ENCODE assay signal across 14 cellular contexts in genomic region chr9:129068110-129068509, GRCh38. TPM values are rescaled to one million over a fixed set of nuclear protein-coding genes. Genes with fewer than 3 reads are reported as not detected.
A peak's percentile ranks its signal among the peaks of the same experiment; 100 is the strongest.
DNase-seq lines count a peak whose midpoint lies in the region; ATAC-seq lines count a peak whose summit lies in the region.
"Had no signal": no experiment of that assay in that cellular context is flagged by ENCODE, and none has a peak within 500 bp of the region (broad histone marks: within the 10 kb centered on the region; RNA-seq: fewer than 3 reads in every experiment).

No MANE protein-coding gene starts in this region.

- no peaks in the 10 kb centered on the region for H3K27me3 Mint-ChIP-seq in activated CD4-positive, alpha-beta T cell treated with anti-CD3 and anti-CD28 coated beads for 36 hours
- H3K27me3 Mint-ChIP-seq in T-helper 17 cell = no peaks in the 10 kb centered on the region
- no peaks in the 10 kb centered on the region for H3K27me3 Mint-ChIP-seq in naive B cell
- H3K27me3 Mint-ChIP-seq: memory B cell had no signal

- CTCF ChIA-PET in activated CD4-positive, alpha-beta T cell treated with anti-CD3 and anti-CD28 coated beads for 36 hours (lab: Charles Lee) = interaction anchor here (0.5 to 0.7 kb wide), 2 partner anchors 30 to 64 kb away, joined by 3 read pairs; no protein-coding TSS in a partner anchor

- no peaks in the 10 kb centered on the region for H3K9me3 ChIP-seq in T-helper 17 cell (ENCODE audit: control insufficient read depth, low read length, poor library complexity, severe bottlenecking)
- H3K9me3 ChIP-seq: gastroesophageal sphincter, SJSA1 had no signal

- POLR2A ChIA-PET in activated CD4-positive, alpha-beta T cell treated with anti-CD3 and anti-CD28 coated beads for 36 hours (lab: Charles Lee) = interaction anchor here (0.7 to 2.0 kb wide), 2 partner anchors 12 to 13 kb away, joined by 3 to 5 read pairs; partner anchors contain the start of gene DOLPP1

- peaks cover 20% of the 10 kb centered on the region for H3K36me3 Mint-ChIP-seq in activated CD4-positive, alpha-beta T cell treated with anti-CD3 and anti-CD28 coated beads for 36 hours (ENCODE audit: low read depth)
- H3K36me3 Mint-ChIP-seq in T-helper 17 cell (ENCODE audit: low read depth) = peaks cover 3% of the 10 kb centered on the region
- H3K36me3 Mint-ChIP-seq in naive B cell = peaks cover 0 to 6% of the 10 kb centered on the region in 2 donors

- H3K4me3 Mint-ChIP-seq in activated CD4-positive, alpha-beta T cell treated with anti-CD3 and anti-CD28 coated beads for 36 hours = peak overlapping the region; percentile 29
- H3K4me3 Mint-ChIP-seq in T-helper 17 cell (no peak overlapping the region), naive B cell (peak overlapping the region in 6 of 8 donors; percentile 61 to 87 (median 83))

- intact Hi-C loops in activated CD4-positive, alpha-beta T cell treated with anti-CD3 and anti-CD28 coated beads for 36 hours (cut with DNase I, micrococcal nuclease) = no loop called here

- no peak for ATAC-seq in activated CD4-positive, alpha-beta T cell treated with anti-CD3 and anti-CD28 coated beads for 36 hours
- ATAC-seq in T-helper 17 cell = no peak
- ATAC-seq in naive B cell (ENCODE audit: low read depth in 2 of 2) = no peak
- no peak for ATAC-seq in activated CD4-positive, CD25-positive, alpha-beta regulatory T cell treated with anti-CD3 and anti-CD28 coated beads, Interleukin-2, amount 50 U/mL, for 24 hours
- ATAC-seq: gastroesophageal sphincter had no signal

- no peak for DNase-seq in activated CD4-positive, alpha-beta T cell treated with anti-CD3 and anti-CD28 coated beads for 36 hours
- DNase-seq in activated CD4-positive, alpha-beta T cell treated with anti-CD3 and anti-CD28 coated beads for 48 hours = no peak
- DNase-seq in T-helper 17 cell (no peak), naive B cell (no peak), globus pallidus (ENCODE audit: low spot score) (no peak)
- DNase-seq: 8988T; KG1; NCI-H1417 treated with DMSO at 0.1 percent for 48 hours; NCI-H226; stimulated activated CD4-positive, alpha-beta T cell treated with anti-CD3 and anti-CD28 coated beads, Interleukin-4, amount 100 ng/mL, for 4 hours had no signal

- H3K27ac Mint-ChIP-seq in activated CD4-positive, alpha-beta T cell treated with anti-CD3 and anti-CD28 coated beads for 36 hours = peak overlapping the region; percentile 87
- peak overlapping the region; percentile 76 for H3K27ac Mint-ChIP-seq in T-helper 17 cell
- peak overlapping the region in 5 of 6 donors; percentile 84 to 96 (median 94) for H3K27ac Mint-ChIP-seq in naive B cell

- peaks cover 38% of the 10 kb centered on the region for H3K4me1 Mint-ChIP-seq in activated CD4-positive, alpha-beta T cell treated with anti-CD3 and anti-CD28 coated beads for 36 hours
- H3K4me1 Mint-ChIP-seq in T-helper 17 cell = peaks cover 21% of the 10 kb centered on the region
- peaks cover 19 to 38% (median 31%) of the 10 kb centered on the region in 3 donors for H3K4me1 Mint-ChIP-seq in naive B cell

- H3K9me3 Mint-ChIP-seq in activated CD4-positive, alpha-beta T cell treated with anti-CD3 and anti-CD28 coated beads for 36 hours (ENCODE audit: low read depth) = no peaks in the 10 kb centered on the region
- no peaks in the 10 kb centered on the region for H3K9me3 Mint-ChIP-seq in naive B cell
- H3K9me3 Mint-ChIP-seq: memory B cell had no signal

RNA-seq across cellular contexts. Expression of gene DOLPP1, which starts 12.8 kb away (rescaled TPM):
- total RNA-seq in activated CD4-positive, alpha-beta T cell treated with anti-CD3 and anti-CD28 coated beads for 36 hours = 10 to 100 TPM; 15.1 to 16.4 TPM
- total RNA-seq in T-helper 17 cell = 1 to 10 TPM; 5.3 to 8.0 TPM
- 1 to 10 TPM; 3.2 to 9.7 (median 6.4) TPM for polyA plus RNA-seq in naive B cell (ENCODE audit: low read depth in 6 of 6)

RNA-seq across cellular contexts. Expression of gene MIGA2, which starts 31.7 kb away (rescaled TPM):
- total RNA-seq in activated CD4-positive, alpha-beta T cell treated with anti-CD3 and anti-CD28 coated beads for 36 hours = 10 to 100 TPM; 15.7 to 25.8 TPM
- total RNA-seq in T-helper 17 cell = 10 to 100 TPM; 64.2 to 81.4 TPM
- polyA plus RNA-seq in naive B cell (ENCODE audit: low read depth in 6 of 6) = 10 to 100 TPM in 1 of 6 donors, 1 to 10 TPM in 5; 2.7 to 12.8 (median 6.2) TPM

RNA-seq across cellular contexts. Expression of gene SH3GLB2, which starts 40.0 kb away (rescaled TPM):
- total RNA-seq in activated CD4-positive, alpha-beta T cell treated with anti-CD3 and anti-CD28 coated beads for 36 hours = 10 to 100 TPM; 49.1 to 53.7 TPM
- 10 to 100 TPM; 82.2 to 87.1 TPM for total RNA-seq in T-helper 17 cell
- 10 to 100 TPM; 18.0 to 38.7 (median 30.5) TPM for polyA plus RNA-seq in naive B cell (ENCODE audit: low read depth in 6 of 6)

RNA-seq across cellular contexts. Expression of gene CRAT, which starts 42.5 kb away (rescaled TPM):
- total RNA-seq in activated CD4-positive, alpha-beta T cell treated with anti-CD3 and anti-CD28 coated beads for 36 hours = 10 to 100 TPM; 13.2 to 18.9 TPM
- total RNA-seq in T-helper 17 cell = 10 to 100 TPM; 12.9 to 23.3 TPM
- 10 to 100 TPM in 1 of 6 donors, 1 to 10 TPM in 5; 4.5 to 11.0 (median 7.5) TPM for polyA plus RNA-seq in naive B cell (ENCODE audit: low read depth in 6 of 6)

RNA-seq across cellular contexts. Expression of gene PTPA, which starts 43.1 kb away (rescaled TPM):
- total RNA-seq in activated CD4-positive, alpha-beta T cell treated with anti-CD3 and anti-CD28 coated beads for 36 hours = 10 to 100 TPM; 71.9 to 88.0 TPM
- 10 to 100 TPM; 49.8 to 50.0 TPM for total RNA-seq in T-helper 17 cell
- polyA plus RNA-seq in naive B cell (ENCODE audit: low read depth in 6 of 6) = 10 to 100 TPM in 5 of 6 donors, 1 to 10 TPM in 1; 8.1 to 18.0 (median 13.5) TPM
